Comparison of ENCODE assay signal across 8 cellular contexts in genomic region chr11:71998649-71999310, GRCh38. TPM values are rescaled to one million over a fixed set of nuclear protein-coding genes. Genes with fewer than 3 reads are reported as not detected.
DNase-seq lines count a peak whose midpoint lies in the region; ATAC-seq, FAIRE-seq and TF ChIP-seq lines count a peak whose summit lies in the region.

Gene IL18BP (plus strand): TSS chr11:71998909. CDS start chr11:71999985, 1,076 bp downstream.

- peak; percentile 61 for FAIRE-seq in GM12892 (lab: Jason Lieb, UNC)

- peaks cover 22 to 40% (median 36%) of the 10 kb centered on the region in 7 donors for H3K4me1 Mint-ChIP-seq in naive thymus-derived CD4-positive, alpha-beta T cell

- TF ChIP-seq CTCF in NB4 (IDR thresholded peaks at IDR 0.05; ENCODE audit: low read depth, low read length) = no peak

- CTCF ChIA-PET in naive thymus-derived CD4-positive, alpha-beta T cell (lab: Charles Lee) = interaction anchor here (0.7 to 0.9 kb wide), 2 partner anchors 20 to 145 kb away, joined by 3 read pairs; no protein-coding TSS in a partner anchor

- H3K36me3 Mint-ChIP-seq in naive thymus-derived CD4-positive, alpha-beta T cell = peaks cover 0 to 18% (median 9%) of the 10 kb centered on the region in 5 donors

- no peaks in the 10 kb centered on the region for H3K9me3 ChIP-seq in naive thymus-derived CD4-positive, alpha-beta T cell (ENCODE audit: control insufficient read depth in 2 of 3, low read length in 3 of 3)
- no peaks in the 10 kb centered on the region for H3K9me3 ChIP-seq in HAP-1

- ATAC-seq in naive thymus-derived CD4-positive, alpha-beta T cell = peak; percentile 80
- ATAC-seq in GM21515 (IDR thresholded peaks at IDR 0.05; ENCODE audit: unreplicated experiment) = no peak

- no peaks in the 10 kb centered on the region for H3K27me3 Mint-ChIP-seq in naive thymus-derived CD4-positive, alpha-beta T cell

- in situ Hi-C loops in HAP-1 (cut with MboI; ENCODE audit: low sequenced_read_pairs) = no loop called here

- peak within 1 kb of the TSS; percentile 93 to 99 (median 97) for H3K27ac Mint-ChIP-seq in naive thymus-derived CD4-positive, alpha-beta T cell

- TF ChIP-seq POLR2A in GM12892 (IDR thresholded peaks at IDR 0.05; ENCODE audit: low read depth, low read length) = 0 out of 2 replicates have a peak, but pooled peaks have one; percentile 48
- no peak for TF ChIP-seq POLR2A in NB4 (IDR thresholded peaks at IDR 0.05; ENCODE audit: extremely low read depth, insufficient read length)

- peaks cover 14 to 19% of the 10 kb centered on the region in 2 donors for H3K4me1 ChIP-seq in naive thymus-derived CD4-positive, alpha-beta T cell (ENCODE audit: control insufficient read depth in 2 of 2, insufficient read depth in 2 of 2, low read length in 2 of 2)
- H3K4me1 ChIP-seq in HAP-1 = no peaks in the 10 kb centered on the region

- intact Hi-C loops in naive thymus-derived CD4-positive, alpha-beta T cell (cut with micrococcal nuclease) = no loop called here

- H3K9me3 Mint-ChIP-seq in naive thymus-derived CD4-positive, alpha-beta T cell = no peaks in the 10 kb centered on the region

- POLR2A ChIA-PET in naive thymus-derived CD4-positive, alpha-beta T cell (lab: Charles Lee) = interaction anchor here (0.6 to 2.0 kb wide), 5 partner anchors 8 to 102 kb away, joined by 3 to 11 read pairs (median 5); no protein-coding TSS in a partner anchor

- H3K27ac ChIP-seq in naive thymus-derived CD4-positive, alpha-beta T cell (ENCODE audit: low read depth, low read length) = peak within 1 kb of the TSS; percentile 64

- DNase-seq in GM12892 (ENCODE audit: insufficient read length) (no peak), NB4 (ENCODE audit: low read depth) (peak; percentile 55), HAP-1 (ENCODE audit: low spot score in 2 of 2) (no peak), SW480 (ENCODE audit: low spot score) (no peak), glomerular visceral epithelial cell (ENCODE audit: extremely low spot score) (no peak)
- DNase-seq in central memory CD4-positive, alpha-beta T cell = peak; percentile 32
- DNase-seq in naive thymus-derived CD4-positive, alpha-beta T cell = peak in 6 of 9 donors; percentile 31 to 51 (median 40)

- H3K4me3 ChIP-seq in NB4 (ENCODE audit: low read depth, low read length) = no peak within 1 kb of the TSS
- peak within 1 kb of the TSS; percentile 68 for H3K4me3 ChIP-seq in naive thymus-derived CD4-positive, alpha-beta T cell (ENCODE audit: low read length)
- no peak within 1 kb of the TSS for H3K4me3 ChIP-seq in HAP-1

- H3K36me3 ChIP-seq in naive thymus-derived CD4-positive, alpha-beta T cell (ENCODE audit: control insufficient read depth in 2 of 3, insufficient read depth in 3 of 3, low read length in 3 of 3) = peaks cover 0 to 36% (median 0%) of the 10 kb centered on the region in 3 experiments
- peaks cover 16% of the 10 kb centered on the region for H3K36me3 ChIP-seq in HAP-1 (replicated peaks)

- H3K4me3 Mint-ChIP-seq in naive thymus-derived CD4-positive, alpha-beta T cell = peak within 1 kb of the TSS; percentile 88 to 99 (median 91)

- no peaks in the 10 kb centered on the region for H3K27me3 ChIP-seq in naive thymus-derived CD4-positive, alpha-beta T cell (ENCODE audit: control insufficient read depth in 2 of 2, insufficient read depth in 2 of 2, low read length in 2 of 2)
- no peaks in the 10 kb centered on the region for H3K27me3 ChIP-seq in HAP-1 (ENCODE audit: low read depth)

RNA-seq across cellular contexts. Expression of gene IL18BP, which starts in this region (rescaled TPM):
- polyA plus RNA-seq in GM12892 (2012; ENCODE audit: missing spikeins) = 5.1 TPM
- total RNA-seq in naive thymus-derived CD4-positive, alpha-beta T cell = 10 to 100 TPM; 17.6 to 30.2 (median 23.1) TPM
- polyA plus RNA-seq in naive thymus-derived CD4-positive, alpha-beta T cell = 10 to 100 TPM; 14.4 to 15.1 TPM

Comparison
In these comparisons a context has a peak if more than half of its experiments do, and no peak if none do; other contexts are left out.
1. DNase-seq: peak in NB4 (single experiment), central memory CD4-positive, alpha-beta T cell (single experiment) and naive thymus-derived CD4-positive, alpha-beta T cell (6 of 9); none in GM12892 (single experiment), HAP-1 (0 of 2), SW480 (single experiment) and glomerular visceral epithelial cell (single experiment).